ENCODE assay signal across 25 cellular contexts in the genomic region with DNA sequence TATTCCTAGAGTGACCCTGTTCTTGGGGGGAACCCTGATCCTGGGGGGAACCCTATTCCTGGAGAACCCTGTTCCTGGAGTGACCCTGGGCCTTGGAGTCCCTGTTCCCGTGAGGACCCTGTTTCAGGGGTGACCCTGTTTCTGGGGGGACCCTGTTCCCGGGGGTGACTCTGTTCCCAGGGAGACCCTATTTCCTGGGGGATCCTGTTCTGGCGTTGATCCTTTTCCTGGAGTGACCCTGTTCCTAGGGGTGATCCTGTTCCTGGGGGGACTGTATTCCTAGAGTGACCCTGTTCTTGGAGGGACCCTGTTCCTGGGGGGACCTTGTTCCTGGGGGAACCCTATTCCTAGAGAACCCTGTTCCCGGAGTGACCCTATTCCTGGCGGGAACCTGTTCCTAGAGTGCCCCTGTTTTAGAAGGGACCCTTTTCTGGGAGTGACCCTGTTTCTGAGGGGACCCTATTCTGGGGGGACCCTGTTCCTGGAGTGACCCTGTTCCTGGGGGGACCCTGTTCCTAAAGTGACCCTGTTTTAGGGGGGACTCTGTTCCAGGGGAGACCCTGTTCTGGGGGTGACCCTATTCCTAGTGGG.
"Had no signal": no experiment of that assay in that cellular context is flagged by ENCODE, and none has a peak within 500 bp of the region (broad histone marks: within the 10 kb centered on the region; RNA-seq: fewer than 3 reads in every experiment).

No MANE protein-coding gene starts in this region.

- H3K4me3 Mint-ChIP-seq: activated naive CD8-positive, alpha-beta T cell; activated T-cell treated with anti-CD3 and anti-CD28 coated beads, Interleukin-2, amount 50 U/mL, for 24 hours; central memory CD8-positive, alpha-beta T cell; memory B cell; natural killer cell treated with Interleukin-12 subunit alpha and Interleukin-12 subunit beta and Interleukin-15 and Interleukin-18, amount 100 ng/mL, for 72 hours; stimulated activated naive CD8-positive, alpha-beta T cell treated with anti-CD3 and anti-CD28 coated beads, Interleukin-15, Interleukin-2, amounts not matched to agents 100 ng/mL and 50 ng/mL, for 24 hours had no signal

- H3K4me1 ChIP-seq: breast epithelium, colonic mucosa, gastroesophageal sphincter, pancreas, thyroid gland had no signal

- H3K36me3 ChIP-seq: breast epithelium, colonic mucosa, gastroesophageal sphincter, pancreas, thyroid gland had no signal

- ATAC-seq: gastroesophageal sphincter; left cardiac atrium; natural killer cell treated with Interleukin-12 subunit alpha and Interleukin-12 subunit beta and Interleukin-15 and Interleukin-18, amount 100 ng/mL, for 72 hours; pancreas; right cardiac atrium had no signal

- FAIRE-seq: pancreas had no signal

- H3K27ac ChIP-seq: breast epithelium, colonic mucosa, esophagus squamous epithelium, gastroesophageal sphincter, neutrophil, pancreas, thyroid gland had no signal

- H3K36me3 Mint-ChIP-seq: activated naive CD8-positive, alpha-beta T cell; memory B cell; natural killer cell treated with Interleukin-12 subunit alpha and Interleukin-12 subunit beta and Interleukin-15 and Interleukin-18, amount 100 ng/mL, for 72 hours had no signal

- DNase-seq: activated CD4-positive, alpha-beta T cell treated with anti-CD3 and anti-CD28 coated beads for 1 hour; activated CD4-positive, alpha-beta T cell treated with anti-CD3 and anti-CD28 coated beads, Interleukin-2, amount 50 U/mL, for 4 hours; activated CD8-positive, alpha-beta memory T cell treated with anti-CD3 and anti-CD28 coated beads for 24 hours; activated CD8-positive, alpha-beta memory T cell treated with anti-CD3 and anti-CD28 coated beads, Interleukin-2, amount 50 U/mL, for 4 hours; activated naive CD4-positive, alpha-beta T cell; activated T-cell treated with anti-CD3 and anti-CD28 coated beads, Interleukin-2, amount 50 U/mL, for 24 hours; colonic mucosa; esophagus squamous epithelium; hypothalamus; islet precursor cell; left cardiac atrium; right cardiac atrium; stimulated activated CD4-positive, alpha-beta T cell treated with anti-CD3 and anti-CD28 coated beads, Interleukin-1b, Interleukin-23, amount 100 ng/mL, for 48 hours; substantia nigra; T-helper 9 cell; thyroid gland had no signal

- H3K4me3 ChIP-seq: breast epithelium, colonic mucosa, esophagus squamous epithelium, gastroesophageal sphincter, pancreas, thyroid gland had no signal

- H3K27me3 ChIP-seq: breast epithelium, colonic mucosa, neutrophil, pancreas, thyroid gland had no signal

- H3K27me3 Mint-ChIP-seq: activated naive CD8-positive, alpha-beta T cell; activated T-cell treated with anti-CD3 and anti-CD28 coated beads, Interleukin-2, amount 50 U/mL, for 24 hours; central memory CD8-positive, alpha-beta T cell; natural killer cell treated with Interleukin-12 subunit alpha and Interleukin-12 subunit beta and Interleukin-15 and Interleukin-18, amount 100 ng/mL, for 72 hours; stimulated activated naive CD8-positive, alpha-beta T cell treated with anti-CD3 and anti-CD28 coated beads, Interleukin-15, Interleukin-2, amounts not matched to agents 100 ng/mL and 50 ng/mL, for 24 hours had no signal

- H3K9me3 ChIP-seq: breast epithelium, colonic mucosa, esophagus squamous epithelium, gastroesophageal sphincter, neutrophil, pancreas, thyroid gland had no signal

- H3K9me3 Mint-ChIP-seq: central memory CD8-positive, alpha-beta T cell; memory B cell; natural killer cell treated with Interleukin-12 subunit alpha and Interleukin-12 subunit beta and Interleukin-15 and Interleukin-18, amount 100 ng/mL, for 72 hours; stimulated activated naive CD8-positive, alpha-beta T cell treated with anti-CD3 and anti-CD28 coated beads, Interleukin-15, Interleukin-2, amounts not matched to agents 100 ng/mL and 50 ng/mL, for 24 hours had no signal
